In genomic region chr18:59631583-59632181, GRCh38 we compare ENCODE assay signal across 9 cellular contexts.
A peak's percentile ranks its signal among the peaks of the same experiment; 100 is the strongest.
DNase-seq lines count a peak whose midpoint lies in the region; ATAC-seq, FAIRE-seq and TF ChIP-seq lines count a peak whose summit lies in the region.
"Had no signal": no experiment of that assay in that cellular context is flagged by ENCODE, and none has a peak within 500 bp of the region (broad histone marks: within the 10 kb centered on the region; RNA-seq: fewer than 3 reads in every experiment).

No MANE protein-coding gene starts in this region.

- no peak overlapping the region for H3K14ac ChIP-seq in mesenchymal stem cell (ENCODE audit: low read length in 2 of 2)

- H2BK15ac ChIP-seq in mesenchymal stem cell (ENCODE audit: low read depth, poor library complexity, severe bottlenecking), result no peak overlapping the region

- intact Hi-C loops in GM12878 (cut with micrococcal nuclease; ENCODE audit: unreplicated experiment), result loop anchor here (2.0 to 5.0 kb wide), 2 partner anchors 191 to 916 kb away; no protein-coding TSS in a partner anchor

- peak; percentile 52 for TF ChIP-seq RAD21 in GM12878 (IDR thresholded peaks at IDR 0.05; ENCODE audit: insufficient read depth, low read depth, low read length)

- no peaks in the 10 kb centered on the region for H4K20me1 ChIP-seq in GM12878 (ENCODE audit: control insufficient read depth, insufficient read depth)

- H2AFZ ChIP-seq in GM12878 (ENCODE audit: control insufficient read depth, low read depth, low read length) (no peak overlapping the region), mesenchymal stem cell (ENCODE audit: low read depth, low read length) (no peak overlapping the region)

- H3K27ac ChIP-seq in HL-60 (replicated peaks), result no peak overlapping the region
- H3K27ac ChIP-seq in GM12878 (ENCODE audit: control insufficient read depth, insufficient read depth), result no peak overlapping the region
- H3K27ac ChIP-seq in mesenchymal stem cell (ENCODE audit: low read length, poor library complexity, severe bottlenecking), result no peak overlapping the region

- ATAC-seq in GM12878, result peak; percentile 66
- ATAC-seq in HG02852 (IDR thresholded peaks at IDR 0.05; ENCODE audit: unreplicated experiment), result no peak
- ATAC-seq in HG02938 (IDR thresholded peaks at IDR 0.05; ENCODE audit: unreplicated experiment), result no peak

- no peak for DNase-seq in D721Med (ENCODE audit: insufficient read length, low spot score)
- DNase-seq in HL-60 (ENCODE audit: low read depth in 1 of 2, low spot score in 1 of 2), result no peak
- no peak for DNase-seq in GM12878 (ENCODE audit: low read depth, low spot score)
- DNase-seq in mesenchymal stem cell, result peak; percentile 30
- no peak for DNase-seq in NCI-H524 treated with DMSO at 0.1 percent for 48 hours (lab: John Stamatoyannopoulos, UW)
- no peak for DNase-seq in cerebellar cortex (ENCODE audit: low spot score)
- DNase-seq: activated CD4-positive, alpha-beta memory T cell treated with anti-CD3 and anti-CD28 coated beads, Interleukin-2, amount 10 ng/mL, durations not matched to agents 7 days and 5 days had no signal

- H4K91ac ChIP-seq in mesenchymal stem cell (ENCODE audit: low read length), result no peak overlapping the region

- H3K4me2 ChIP-seq in GM12878 (ENCODE audit: control insufficient read depth, insufficient read depth) (no peak overlapping the region), mesenchymal stem cell (ENCODE audit: low read length, poor library complexity, severe bottlenecking) (no peak overlapping the region)

- no peaks in the 10 kb centered on the region for H3K79me2 ChIP-seq in GM12878 (ENCODE audit: control insufficient read depth, insufficient read depth, low read length)

- H2BK5ac ChIP-seq in mesenchymal stem cell (ENCODE audit: low read depth, low read length, poor library complexity, severe bottlenecking), result no peak overlapping the region

- no peak overlapping the region for H2BK120ac ChIP-seq in mesenchymal stem cell (ENCODE audit: low read depth, low read length)

- SMC1A ChIA-PET in GM12878 (lab: Charles Lee; ENCODE audit: uncharacterized antibody, unreplicated experiment), result interaction anchor here (0.8 to 3.3 kb wide), 4 partner anchors 141 to 204 kb away, joined by 3 to 35 read pairs (median 4); no protein-coding TSS in a partner anchor

- RAD21 ChIA-PET in GM12878 (lab: Charles Lee; ENCODE audit: unreplicated experiment), result interaction anchor here (0.7 to 2.3 kb wide), 5 partner anchors 172 to 365 kb away, joined by 3 to 32 read pairs (median 4); no protein-coding TSS in a partner anchor

- no peak overlapping the region for H4K8ac ChIP-seq in mesenchymal stem cell (ENCODE audit: low read length)

- TF ChIP-seq CTCF in D721Med (IDR thresholded peaks at IDR 0.05; ENCODE audit: insufficient read depth, missing control alignments) (peak; percentile 76), HL-60 (IDR thresholded peaks at IDR 0.05; ENCODE audit: insufficient read depth, low read length) (peak; percentile 76), GM12878 (IDR thresholded peaks at IDR 0.05 in 2 of 3, conservative IDR thresholded peaks at IDR 0.05 in 1 of 3; ENCODE audit: control insufficient read depth in 2 of 3, extremely low read depth in 1 of 3, insufficient read depth in 1 of 3, low read depth in 3 of 3, low read length in 3 of 3) (peak; percentile 53 to 65 (median 61))

- no peak overlapping the region for H3K4ac ChIP-seq in mesenchymal stem cell (ENCODE audit: low read depth in 1 of 2, low read length in 2 of 2)

- FAIRE-seq in D721Med (lab: Jason Lieb, UNC) (peak; percentile 95), GM12878 (lab: Jason Lieb, UNC) (no peak)

- no peaks in the 10 kb centered on the region for H3K79me1 ChIP-seq in mesenchymal stem cell (replicated peaks; ENCODE audit: low read length, poor library complexity, severe bottlenecking)

- no TSS peak for BruUV-seq in GM12878 (replicated peaks; lab: Mats Ljungman, UMichigan)

- H2BK12ac ChIP-seq in mesenchymal stem cell (ENCODE audit: low read length in 2 of 2), result no peak overlapping the region

- no peak for TF ChIP-seq EP300 in GM12878 (IDR thresholded peaks at IDR 0.05; ENCODE audit: borderline replicate concordance in 1 of 2, control insufficient read depth in 1 of 2, low read depth in 2 of 2, low read length in 2 of 2)

- H3K27me3 ChIP-seq in HL-60 (ENCODE audit: insufficient read depth, poor library complexity, severe bottlenecking) (peaks cover 4% of the 10 kb centered on the region), GM12878 (replicated peaks in 1 of 2; ENCODE audit: control insufficient read depth in 2 of 2, insufficient read depth in 2 of 2, low read length in 1 of 2) (no peaks in the 10 kb centered on the region; a peak in 3 of 4 replicates), mesenchymal stem cell (ENCODE audit: control insufficient read depth in 1 of 2, insufficient read depth in 1 of 2, low read length in 2 of 2) (peaks cover 0 to 7% of the 10 kb centered on the region in 2 experiments)

- H3K4me3 ChIP-seq in HL-60 (replicated peaks; ENCODE audit: insufficient read depth, low read length), result no peak overlapping the region
- no peak overlapping the region for H3K4me3 ChIP-seq in GM12878
- no peak overlapping the region for H3K4me3 ChIP-seq in mesenchymal stem cell (ENCODE audit: insufficient read depth in 1 of 2, low read depth in 1 of 2, low read length in 2 of 2)

- H3K36me3 ChIP-seq in GM12878 (ENCODE audit: control insufficient read depth in 2 of 2, insufficient read depth in 2 of 2, low read length in 1 of 2), result no peaks in the 10 kb centered on the region
- H3K36me3 ChIP-seq in mesenchymal stem cell (ENCODE audit: control insufficient read depth in 1 of 2, insufficient read depth in 2 of 2, low read depth in 1 of 2, low read length in 2 of 2), result no peaks in the 10 kb centered on the region

- H3K9me3 ChIP-seq in GM12878 (replicated peaks; ENCODE audit: control insufficient read depth, insufficient read depth, low read length) (no peaks in the 10 kb centered on the region), mesenchymal stem cell (ENCODE audit: control insufficient read depth, low read length) (peaks cover 5% of the 10 kb centered on the region)

- in situ Hi-C loops in GM12878 (cut with MboI), result no loop called here

- WGBS in GM12878 (ENCODE audit: insufficient coverage, insufficient replicate concordance, low lambda C conversion rate, missing lambda C conversion rate), result 0% methylated on average over 1 of the region's 1 CpG
- WGBS in mesenchymal stem cell, result 33% methylated on average over 1 of the region's 1 CpG

- no peak overlapping the region for H3K9ac ChIP-seq in GM12878 (ENCODE audit: control insufficient read depth, insufficient read depth, low read length)
- H3K9ac ChIP-seq in mesenchymal stem cell (ENCODE audit: low read length), result peak overlapping the region; percentile 12

- H3K23ac ChIP-seq in mesenchymal stem cell (ENCODE audit: low read length in 2 of 2), result no peak overlapping the region

- H3K4me1 ChIP-seq in GM12878 (ENCODE audit: control insufficient read depth, insufficient read depth, low read length) (no peaks in the 10 kb centered on the region), mesenchymal stem cell (ENCODE audit: control insufficient read depth, insufficient read depth, low read depth, low read length) (no peaks in the 10 kb centered on the region)

- H2AK5ac ChIP-seq in mesenchymal stem cell (ENCODE audit: low read length, severe bottlenecking), result no peak overlapping the region

- TF ChIP-seq POLR2A in GM12878 (IDR thresholded peaks at IDR 0.05; ENCODE audit: low read depth, low read length), result no peak

- no peak overlapping the region for H3K18ac ChIP-seq in mesenchymal stem cell (ENCODE audit: low read depth in 1 of 2, low read length in 2 of 2)

- CTCF ChIA-PET in GM12878 (lab: Yijun Ruan, JAX), result interaction anchor here (0.7 to 7.2 kb wide), 25 partner anchors 9 to 1791 kb away, joined by 3 to 111 read pairs (median 4); no protein-coding TSS in a partner anchor

- POLR2A ChIA-PET in GM12878 (lab: Charles Lee), result interaction anchor here (0.6 kb wide), 1 partner anchor 778 kb away, joined by 3 read pairs; no protein-coding TSS in a partner anchor

TF ChIP-seq in GM12878, 131 proteins besides CTCF, POLR2A, EP300 and RAD21 (continues in another document):
- no peak for TF ChIP-seq ZNF384 (IDR thresholded peaks at IDR 0.05; ENCODE audit: borderline replicate concordance, low read depth, low read length)
- TF ChIP-seq NFYA (IDR thresholded peaks at IDR 0.05; ENCODE audit: borderline replicate concordance, low read depth, low read length), result no peak
- TF ChIP-seq IRF4 (IDR thresholded peaks at IDR 0.05; ENCODE audit: low read depth, low read length), result no peak
- no peak for TF ChIP-seq ZBTB40 (IDR thresholded peaks at IDR 0.05; ENCODE audit: borderline replicate concordance)
- TF ChIP-seq MXI1 (IDR thresholded peaks at IDR 0.05; ENCODE audit: low read depth, low read length), result no peak
- peak; percentile 42; the same call in 1 of the 2 replicates for TF ChIP-seq SMC3 (IDR thresholded peaks at IDR 0.05; ENCODE audit: borderline replicate concordance, low read length)
- TF ChIP-seq PML (IDR thresholded peaks at IDR 0.05; ENCODE audit: low read length), result no peak
